11 cellular contexts compared by ENCODE assay signal in the genomic region with DNA sequence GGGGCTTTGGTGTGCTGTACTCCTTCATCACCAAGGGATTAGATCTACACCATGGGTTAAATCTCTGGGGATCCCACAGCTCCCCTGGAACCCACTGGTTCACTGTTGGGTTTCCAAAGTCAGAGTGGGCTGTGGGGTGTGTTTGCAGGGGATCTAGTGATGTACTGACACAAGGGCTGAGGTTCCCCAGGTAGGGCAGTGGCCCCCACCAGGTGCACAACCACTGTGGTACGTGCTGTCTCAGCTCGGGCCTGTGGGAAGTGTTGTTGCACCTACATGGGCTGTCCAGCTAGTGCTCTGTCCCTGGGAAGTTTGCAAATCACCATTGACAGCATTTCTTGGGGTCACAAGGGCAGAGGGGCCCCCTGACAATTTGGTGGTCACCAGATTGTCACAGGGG.
"Had no signal": no experiment of that assay in that cellular context is flagged by ENCODE, and none has a peak within 500 bp of the region (broad histone marks: within the 10 kb centered on the region; RNA-seq: fewer than 3 reads in every experiment).

No MANE protein-coding gene starts in this region.

- H3K4me1 Mint-ChIP-seq: GM23338, H9 had no signal

- H3K36me3 ChIP-seq: HAP-1 had no signal

- FAIRE-seq: H1, H54 had no signal

- H3K4me3 ChIP-seq: GM23248, GM23338, HAP-1 had no signal

- ATAC-seq: GM23338, HCT116 had no signal

- H3K27ac ChIP-seq: GM23248 had no signal

- H3K9me3 Mint-ChIP-seq: GM23338, H9 had no signal

- H3K4me3 Mint-ChIP-seq: GM23338, H9, HFFc6 had no signal

- DNase-seq: GM23248, GOT3, H7, H9, HCEC 1CT, HFFc6 had no signal

- H3K4me1 ChIP-seq: HAP-1 had no signal

- H3K27ac Mint-ChIP-seq: GM23338, H9, HFFc6 had no signal

- H3K9me3 ChIP-seq: HAP-1 had no signal
